1 cellular context compared by ENCODE assay signal in genomic region chr2:86204458-86204857, GRCh38.
TF ChIP-seq lines count a peak whose summit lies in the region.

No MANE protein-coding gene starts in this region.

TF ChIP-seq in K562, 482 proteins besides CTCF, POLR2A, EP300 and RAD21 (continued from another document):
- TF ChIP-seq GATAD2A (IDR thresholded peaks at IDR 0.05) (peak; percentile 56; the same call in 1 of the 2 replicates), CEBPB (tag; IDR thresholded peaks at IDR 0.05) (no peak), FOXM1 (IDR thresholded peaks at IDR 0.05; ENCODE audit: low read depth) (peak; percentile 51), FOXM1 (CRISPR knock-in tag; IDR thresholded peaks at IDR 0.05; ENCODE audit: low read depth) (no peak), MCM3 (IDR thresholded peaks at IDR 0.05) (no peak), DPF2 (IDR thresholded peaks at IDR 0.05) (peak; percentile 84), MYC (IDR thresholded peaks at IDR 0.05; ENCODE audit: low read depth, low read length) (peak; percentile 22; the same call in 1 of the 2 replicates), MYC (CRISPR knock-in tag; IDR thresholded peaks at IDR 0.05; ENCODE audit: borderline replicate concordance, low read depth) (no peak), MAFG (tag; conservative IDR thresholded peaks at IDR 0.05) (no peak), NFATC3 (IDR thresholded peaks at IDR 0.05) (no peak), BRD9 (IDR thresholded peaks at IDR 0.05; ENCODE audit: low read depth, partially characterized antibody) (peak; percentile 48), TSHZ1 (CRISPR knock-in tag; IDR thresholded peaks at IDR 0.05) (no peak), GABPA (tag; conservative IDR thresholded peaks at IDR 0.05; ENCODE audit: low read depth) (0 out of 2 replicates have a peak, but pooled peaks have one; percentile 40), KDM1A (IDR thresholded peaks at IDR 0.05) (peak; percentile 82 to 84), PML (IDR thresholded peaks at IDR 0.05; ENCODE audit: low read length) (peak; percentile 54), PCBP1 (IDR thresholded peaks at IDR 0.05; ENCODE audit: low read depth, low read length, poor library complexity, severe bottlenecking) (no peak), JUND (IDR thresholded peaks at IDR 0.05; ENCODE audit: borderline replicate concordance, low read depth, low read length) (0 out of 2 replicates have a peak, but pooled peaks have one; percentile 66), JUND (tag; IDR thresholded peaks at IDR 0.05; ENCODE audit: borderline replicate concordance, low read depth, low read length) (peak; percentile 44; the same call in 1 of the 3 replicates), HMG20B (CRISPR knock-in tag; IDR thresholded peaks at IDR 0.05) (no peak), BCLAF1 (IDR thresholded peaks at IDR 0.05; ENCODE audit: borderline replicate concordance in 1 of 2, control insufficient read depth in 1 of 2, low read depth in 2 of 2, low read length in 1 of 2) (peak in 1 of 2 experiments; percentile 53; a peak in 1 of 4 replicates), DACH1 (IDR thresholded peaks at IDR 0.05; ENCODE audit: partially characterized antibody) (peak; percentile 39), PTRF (tag; IDR thresholded peaks at IDR 0.05) (no peak), GABPB2 (CRISPR knock-in tag; conservative IDR thresholded peaks at IDR 0.05) (no peak), ZC3H8 (IDR thresholded peaks at IDR 0.05) (no peak), GATAD2B (IDR thresholded peaks at IDR 0.05; ENCODE audit: borderline replicate concordance) (peak; percentile 56; the same call in 1 of the 2 replicates), ZNF668 (CRISPR knock-in tag; IDR thresholded peaks at IDR 0.05) (no peak), CREM (IDR thresholded peaks at IDR 0.05; ENCODE audit: low read depth) (peak; percentile 54; the same call in 1 of the 2 replicates), CBX3 (IDR thresholded peaks at IDR 0.05; ENCODE audit: borderline replicate concordance in 1 of 2, low read length in 2 of 2) (peak in 1 of 2 experiments; percentile 29; a peak in 1 of 3 replicates), SAFB2 (IDR thresholded peaks at IDR 0.05; ENCODE audit: borderline replicate concordance, low read depth, low read length, severe bottlenecking) (no peak), ZBTB33 (CRISPR knock-in tag; IDR thresholded peaks at IDR 0.05) (no peak), CCAR2 (IDR thresholded peaks at IDR 0.05; ENCODE audit: low read depth, low read length) (no peak)
